Comparison of ENCODE assay signal across 16 cellular contexts in the genomic region with DNA sequence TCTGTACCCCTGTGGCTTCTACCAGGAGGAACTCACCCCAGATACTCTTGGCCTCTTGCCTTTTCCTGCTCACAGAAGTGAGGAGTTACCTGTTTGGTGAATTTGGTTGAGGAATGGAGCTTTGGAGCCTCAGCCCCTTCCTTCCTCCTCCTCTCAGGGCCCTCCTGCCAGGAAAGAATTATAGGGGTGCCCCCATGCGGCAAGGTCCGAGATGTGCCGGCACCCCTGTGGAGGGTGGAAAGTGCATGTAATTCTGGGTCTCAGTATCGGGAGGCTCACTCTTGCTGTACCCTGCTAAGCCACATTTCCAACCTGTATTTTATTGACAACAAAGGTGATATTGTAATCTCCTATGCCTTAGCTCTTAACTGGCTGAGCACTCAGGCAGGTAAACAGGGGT. TPM values are rescaled to one million over a fixed set of nuclear protein-coding genes. Genes with fewer than 3 reads are reported as not detected.
"Had no signal": no experiment of that assay in that cellular context is flagged by ENCODE, and none has a peak within 500 bp of the region (broad histone marks: within the 10 kb centered on the region; RNA-seq: fewer than 3 reads in every experiment).

No MANE protein-coding gene starts in this region.

- H3K9ac ChIP-seq: neural progenitor cell had no signal

- H3K9me3 ChIP-seq: esophagus squamous epithelium, pancreas had no signal

- H3K27me3 ChIP-seq: hepatocyte, neural progenitor cell, pancreas had no signal

- DNase-seq: effector memory CD8-positive, alpha-beta T cell; esophagus squamous epithelium; foreskin fibroblast; left colon; left ventricle myocardium superior; mesenchymal stem cell; midbrain; occipital lobe; pancreas; right cardiac atrium; stimulated activated CD4-positive, alpha-beta T cell treated with anti-CD3 and anti-CD28 coated beads, Interleukin-2, amount 100 ng/mL, for 48 hours; stimulated activated naive CD4-positive, alpha-beta T cell treated with Interleukin-2 at 50 U/mL for 16 hours had no signal

- H3K4me1 ChIP-seq: esophagus squamous epithelium, neural progenitor cell, pancreas had no signal

- H3K4me3 ChIP-seq: esophagus squamous epithelium, hepatocyte, lung, neural progenitor cell, pancreas, smooth muscle cell had no signal

- H3K27ac ChIP-seq: esophagus squamous epithelium, hepatocyte, neural progenitor cell, pancreas had no signal

- H3K36me3 ChIP-seq: esophagus squamous epithelium, neural progenitor cell, pancreas had no signal

- H3K4me2 ChIP-seq: hepatocyte, neural progenitor cell, smooth muscle cell had no signal

- H2AFZ ChIP-seq: hepatocyte, neural progenitor cell had no signal

RNA-seq across cellular contexts. Expression of a gene that starts 13.7 kb away (rescaled TPM):
- polyA plus RNA-seq: hepatocyte, smooth muscle cell had no signal

RNA-seq across cellular contexts. Expression of a gene that starts 51.9 kb away (rescaled TPM):
- polyA plus RNA-seq: smooth muscle cell had no signal
